Comparison of ENCODE assay signal across 13 cellular contexts in genomic region chr7:5266148-5267028, GRCh38. TPM values are rescaled to one million over a fixed set of nuclear protein-coding genes. Genes with fewer than 3 reads are reported as not detected.
A peak's percentile ranks its signal among the peaks of the same experiment; 100 is the strongest.
DNase-seq lines count a peak whose midpoint lies in the region; TF ChIP-seq lines count a peak whose summit lies in the region.
"Had no signal": no experiment of that assay in that cellular context is flagged by ENCODE, and none has a peak within 500 bp of the region (broad histone marks: within the 10 kb centered on the region; RNA-seq: fewer than 3 reads in every experiment).

No MANE protein-coding gene starts in this region.

- H3K9ac ChIP-seq in adipocyte (ENCODE audit: low read length) (no peak overlapping the region), neural progenitor cell (no peak overlapping the region)

- H3K27me3 ChIP-seq in adipocyte (replicated peaks; ENCODE audit: control insufficient read depth, insufficient read depth, low read length) (peaks cover 22% of the 10 kb centered on the region), neural progenitor cell (no peaks in the 10 kb centered on the region), ascending aorta (no peaks in the 10 kb centered on the region)
- H3K27me3 ChIP-seq: adrenal gland had no signal

- peaks cover 35% of the 10 kb centered on the region for H3K4me1 Mint-ChIP-seq in neural progenitor cell

- H4K20me1 ChIP-seq in neural progenitor cell (ENCODE audit: low read depth): no peaks in the 10 kb centered on the region

- peak overlapping the region; percentile 9 for H2AFZ ChIP-seq in neural progenitor cell (replicated peaks)

- H3K4me2 ChIP-seq in neural progenitor cell: peak overlapping the region; percentile 34

- H3K36me3 ChIP-seq in adipocyte (ENCODE audit: control insufficient read depth, insufficient read depth, low read length, severe bottlenecking) (no peaks in the 10 kb centered on the region), neural progenitor cell (no peaks in the 10 kb centered on the region), ascending aorta (no peaks in the 10 kb centered on the region)
- H3K36me3 ChIP-seq: adrenal gland had no signal

- no peaks in the 10 kb centered on the region for H3K9me3 Mint-ChIP-seq in neural progenitor cell

- H3K27me3 Mint-ChIP-seq in neural progenitor cell (ENCODE audit: insufficient read depth, low read depth): peaks cover 24% of the 10 kb centered on the region

- TF ChIP-seq CTCF in neural progenitor cell (IDR thresholded peaks at IDR 0.05) (no peak), ascending aorta (IDR thresholded peaks at IDR 0.05) (no peak)

- DNase-seq in ELR (ENCODE audit: low read depth): peak; percentile 29
- DNase-seq in NCI-H1436 treated with DMSO at 0.1 percent for 48 hours (lab: John Stamatoyannopoulos, UW): peak; percentile 78
- DNase-seq in adipocyte (ENCODE audit: low read depth): peak; percentile 8
- no peak for DNase-seq in neural progenitor cell (ENCODE audit: low spot score)
- DNase-seq in stimulated activated CD4-positive, alpha-beta T cell treated with anti-CD3 and anti-CD28 coated beads, Interleukin-15, amount 100 ng/mL, for 24 hours: no peak
- no peak for DNase-seq in NCI-H2107 treated with DMSO at 0.1 percent for 48 hours (lab: John Stamatoyannopoulos, UW; ENCODE audit: unreplicated experiment)
- no peak for DNase-seq in ascending aorta (ENCODE audit: low spot score in 2 of 2)
- DNase-seq: activated CD8-positive, alpha-beta T cell treated with anti-CD3 and anti-CD28 coated beads, Interleukin-2, amount 10 ng/mL, durations not matched to agents 7 days and 5 days; AML-193; left ventricle myocardium superior; MM.1S; NCI-H2107 had no signal

- H3K4me1 ChIP-seq in adipocyte (ENCODE audit: control insufficient read depth, insufficient read depth, low read length) (no peaks in the 10 kb centered on the region), neural progenitor cell (peaks cover 14% of the 10 kb centered on the region), ascending aorta (no peaks in the 10 kb centered on the region)
- H3K4me1 ChIP-seq: adrenal gland had no signal

- H3K4me3 ChIP-seq in adipocyte (ENCODE audit: low read length) (no peak overlapping the region), neural progenitor cell (no peak overlapping the region), ascending aorta (no peak overlapping the region)
- H3K4me3 ChIP-seq: adrenal gland had no signal

- no peaks in the 10 kb centered on the region for H3K9me3 ChIP-seq in adipocyte (ENCODE audit: control insufficient read depth, low read length)
- H3K9me3 ChIP-seq in neural progenitor cell (ENCODE audit: low read depth): no peaks in the 10 kb centered on the region
- H3K9me3 ChIP-seq in ascending aorta: no peaks in the 10 kb centered on the region
- H3K9me3 ChIP-seq: adrenal gland had no signal

- H3K36me3 Mint-ChIP-seq in neural progenitor cell: no peaks in the 10 kb centered on the region

- H3F3A ChIP-seq in neural progenitor cell (ENCODE audit: low read depth): peaks cover 10% of the 10 kb centered on the region

- no peaks in the 10 kb centered on the region for H3K79me2 ChIP-seq in neural progenitor cell (ENCODE audit: low read depth)

- H3K4me3 Mint-ChIP-seq in neural progenitor cell: no peak overlapping the region
- H3K4me3 Mint-ChIP-seq: activated CD8-positive, alpha-beta T cell treated with anti-CD3 and anti-CD28 coated beads, Interleukin-2, amount 10 ng/mL, durations not matched to agents 7 days and 5 days had no signal

- intact Hi-C loops in ascending aorta (cut with DNase I): no loop called here

- H3K27ac ChIP-seq in neural progenitor cell (no peak overlapping the region), ascending aorta (no peak overlapping the region)
- H3K27ac ChIP-seq: adrenal gland had no signal

- peak overlapping the region; percentile 3 for H3K27ac Mint-ChIP-seq in neural progenitor cell
- H3K27ac Mint-ChIP-seq: activated CD8-positive, alpha-beta T cell treated with anti-CD3 and anti-CD28 coated beads, Interleukin-2, amount 10 ng/mL, durations not matched to agents 7 days and 5 days had no signal

RNA-seq across cellular contexts. Expression of gene SLC29A4, which starts 16.4 kb away (rescaled TPM):
- total RNA-seq in neural progenitor cell (ENCODE audit: low replicate concordance): 7.3 and 20.8 TPM in 2 replicates
- total RNA-seq in ascending aorta: 3.2 TPM

Comparison
In these comparisons a context has a peak if more than half of its experiments do, and no peak if none do; other contexts are left out.
1. DNase-seq: peak in ELR (single experiment), NCI-H1436 treated with DMSO at 0.1 percent for 48 hours (single experiment) and adipocyte (single experiment); none in neural progenitor cell (single experiment), stimulated activated CD4-positive, alpha-beta T cell treated with anti-CD3 and anti-CD28 coated beads, Interleukin-15, amount 100 ng/mL, for 24 hours (single experiment), NCI-H2107 treated with DMSO at 0.1 percent for 48 hours (single experiment) and ascending aorta (0 of 2).